ENCODE assay signal across 8 cellular contexts in the genomic region with DNA sequence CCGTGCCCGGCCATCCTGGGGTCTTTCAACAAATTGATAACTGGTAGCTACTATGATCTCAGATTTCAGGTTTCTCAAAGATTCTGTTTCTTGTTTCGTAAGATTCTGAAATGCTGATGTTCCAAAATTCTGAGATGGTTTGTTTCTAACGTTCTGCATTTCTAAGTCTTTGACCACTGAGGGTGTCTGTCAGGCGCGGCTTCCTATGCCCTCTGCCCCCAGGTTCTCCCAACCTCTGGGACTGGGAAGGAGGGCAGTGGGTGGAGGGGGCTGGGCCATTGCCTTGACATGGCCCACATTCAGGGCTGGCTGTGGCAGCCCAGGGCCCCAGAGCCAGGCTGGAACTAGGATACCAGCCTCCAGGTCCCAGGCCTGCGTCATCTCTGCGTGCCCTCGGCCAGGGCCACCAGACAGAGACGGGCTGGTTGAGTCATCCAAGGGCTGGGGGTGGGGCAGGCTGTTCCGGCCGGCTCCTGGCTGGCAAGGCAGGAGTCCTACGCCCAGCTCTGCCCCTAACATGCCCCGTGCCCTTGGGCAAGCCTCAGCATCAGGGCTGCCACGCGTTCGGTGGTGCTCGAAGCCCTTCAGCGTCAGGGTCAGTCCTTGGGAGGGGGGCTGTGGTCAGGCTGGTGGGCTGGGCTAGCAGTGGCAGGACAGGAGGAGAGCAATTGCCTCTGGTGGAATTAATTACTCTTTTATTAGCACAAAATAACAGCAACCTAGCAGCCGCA. TPM values are rescaled to one million over a fixed set of nuclear protein-coding genes. Genes with fewer than 3 reads are reported as not detected.
DNase-seq lines count a peak whose midpoint lies in the region.

No MANE protein-coding gene starts in this region.

- no peak overlapping the region for H2BK5ac ChIP-seq in neuronal stem cell (ENCODE audit: low read length)

- H4K91ac ChIP-seq in neuronal stem cell (ENCODE audit: low read depth, low read length, poor library complexity) = no peak overlapping the region

- peak overlapping the region; percentile 77 for H3K9ac ChIP-seq in neuronal stem cell (ENCODE audit: low read depth, low read length, poor library complexity)

- peak overlapping the region; percentile 96 for H2BK120ac ChIP-seq in neuronal stem cell (ENCODE audit: low read depth, low read length)

- H3K18ac ChIP-seq in neuronal stem cell (ENCODE audit: low read length) = peak overlapping the region; percentile 83

- H3K4ac ChIP-seq in neuronal stem cell (ENCODE audit: low read length) = no peak overlapping the region

- H3K4me2 ChIP-seq in neuronal stem cell (ENCODE audit: insufficient read depth, low read length, poor library complexity, severe bottlenecking) = peak overlapping the region; percentile 54

- H3K4me1 ChIP-seq in neuronal stem cell (ENCODE audit: control insufficient read depth in 2 of 2, insufficient read depth in 1 of 2, low read depth in 1 of 2, low read length in 2 of 2) = peaks cover 9 to 15% of the 10 kb centered on the region in 2 donors

- H3K4me3 ChIP-seq in neuronal stem cell (ENCODE audit: low read length in 2 of 2) = peak overlapping the region in 1 of 2 donors; percentile 37

- H3K14ac ChIP-seq in neuronal stem cell (ENCODE audit: low read length) = peak overlapping the region; percentile 38

- no peak overlapping the region for H3K27ac ChIP-seq in neuronal stem cell (replicated peaks; ENCODE audit: low read length)

- DNase-seq in DMS153 (lab: John Stamatoyannopoulos, UW) (peak; percentile 50), DMS153 treated with DMSO at 0.1 percent for 48 hours (lab: John Stamatoyannopoulos, UW; ENCODE audit: unreplicated experiment) (no peak), SKM-1 (lab: John Stamatoyannopoulos, UW; ENCODE audit: unreplicated experiment) (peak; percentile 20), fibroblast of gingiva (ENCODE audit: low read depth) (peak; percentile 62), neuronal stem cell (ENCODE audit: low spot score) (no peak), NCI-H2107 treated with DMSO at 0.1 percent for 48 hours (lab: John Stamatoyannopoulos, UW; ENCODE audit: unreplicated experiment) (no peak), NCI-H82 treated with DMSO at 0.1 percent for 48 hours (lab: John Stamatoyannopoulos, UW; ENCODE audit: unreplicated experiment) (no peak)
- DNase-seq in activated CD4-positive, CD25-positive, alpha-beta regulatory T cell (lab: John Stamatoyannopoulos, UW) = no peak

- no peak overlapping the region for H2BK15ac ChIP-seq in neuronal stem cell (ENCODE audit: low read length)

- peaks cover 0 to 11% of the 10 kb centered on the region in 2 donors for H3K36me3 ChIP-seq in neuronal stem cell (replicated peaks in 1 of 2; ENCODE audit: control insufficient read depth in 2 of 2, insufficient read depth in 2 of 2, low read length in 2 of 2)

- H3K79me1 ChIP-seq in neuronal stem cell (ENCODE audit: low read depth, low read length) = peaks cover 5% of the 10 kb centered on the region

- peaks cover 0 to 1% of the 10 kb centered on the region in 2 donors for H3K9me3 ChIP-seq in neuronal stem cell (replicated peaks in 1 of 2; ENCODE audit: control insufficient read depth in 2 of 2, insufficient read depth in 1 of 2, low read depth in 1 of 2, low read length in 2 of 2)

- no peaks in the 10 kb centered on the region for H3K27me3 ChIP-seq in neuronal stem cell (ENCODE audit: control insufficient read depth in 3 of 3, insufficient read depth in 3 of 3, low read depth in 1 of 3, low read length in 3 of 3)

- no CpG with 5 or more reads among the region's 20 CpGs for WGBS in neuronal stem cell (ENCODE audit: extremely low coverage in 2 of 2, insufficient read length in 2 of 2, insufficient replicate concordance in 1 of 2), 2 donors

- H2BK12ac ChIP-seq in neuronal stem cell (ENCODE audit: low read length) = peak overlapping the region; percentile 58

- peak overlapping the region; percentile 75 for H2AFZ ChIP-seq in neuronal stem cell (ENCODE audit: low read length)

- H4K8ac ChIP-seq in neuronal stem cell (ENCODE audit: low read depth, low read length) = no peak overlapping the region

- peak overlapping the region; percentile 97 for H2AK5ac ChIP-seq in neuronal stem cell (ENCODE audit: low read depth, low read length)

- H3K23ac ChIP-seq in neuronal stem cell (ENCODE audit: low read depth, low read length, poor library complexity) = no peak overlapping the region

RNA-seq across cellular contexts. Expression of a gene that starts 5.2 kb away (rescaled TPM):
- polyA plus RNA-seq in neuronal stem cell (2013, experiment 1 of 2) = 76.5 TPM
- polyA plus RNA-seq in neuronal stem cell (2013, experiment 2 of 2) = 73.2 TPM

RNA-seq across cellular contexts. Expression of a gene that starts 8.7 kb away (rescaled TPM):
- polyA plus RNA-seq in neuronal stem cell (2013, experiment 1 of 2) = 0.01 TPM
- 0.04 TPM for polyA plus RNA-seq in neuronal stem cell (2013, experiment 2 of 2)

RNA-seq across cellular contexts. Expression of a gene that starts 11.3 kb away (rescaled TPM):
- polyA plus RNA-seq in neuronal stem cell (2013, experiment 1 of 2) = not detected
- not detected for polyA plus RNA-seq in neuronal stem cell (2013, experiment 2 of 2)

RNA-seq across cellular contexts. Expression of a gene that starts 19.0 kb away (rescaled TPM):
- polyA plus RNA-seq in neuronal stem cell (2013, experiment 1 of 2) = 39.8 TPM
- polyA plus RNA-seq in neuronal stem cell (2013, experiment 2 of 2) = 38.5 TPM

RNA-seq across cellular contexts. Expression of a gene that starts 20.6 kb away (rescaled TPM):
- 42.6 TPM for polyA plus RNA-seq in neuronal stem cell (2013, experiment 1 of 2)
- 44.9 TPM for polyA plus RNA-seq in neuronal stem cell (2013, experiment 2 of 2)

Comparison
In these comparisons a context has a peak if more than half of its experiments do, and no peak if none do; other contexts are left out.
1. DNase-seq: peak in DMS153 (single experiment), SKM-1 (single experiment) and fibroblast of gingiva (single experiment); none in DMS153 treated with DMSO at 0.1 percent for 48 hours (single experiment), neuronal stem cell (single experiment), NCI-H2107 treated with DMSO at 0.1 percent for 48 hours (single experiment), activated CD4-positive, CD25-positive, alpha-beta regulatory T cell (0 of 4) and NCI-H82 treated with DMSO at 0.1 percent for 48 hours (single experiment).